11 cellular contexts compared by ENCODE assay signal in genomic region chrX:51955200-51955599, GRCh38.
DNase-seq lines count a peak whose midpoint lies in the region; ATAC-seq, FAIRE-seq and TF ChIP-seq lines count a peak whose summit lies in the region.
"Had no signal": no experiment of that assay in that cellular context is flagged by ENCODE, and none has a peak within 500 bp of the region (broad histone marks: within the 10 kb centered on the region; RNA-seq: fewer than 3 reads in every experiment).

No MANE protein-coding gene starts in this region.

- no peak for FAIRE-seq in small intestine (lab: Jason Lieb, UNC)

- peaks cover 12% of the 10 kb centered on the region for H3K27me3 Mint-ChIP-seq in activated CD8-positive, alpha-beta memory T cell treated with anti-CD3 and anti-CD28 coated beads, Interleukin-2, amount 10 ng/mL, durations not matched to agents 7 days and 5 days
- H3K27me3 Mint-ChIP-seq in activated CD4-positive, alpha-beta T cell treated with anti-CD3 and anti-CD28 coated beads, Interleukin-2, amount 10 ng/mL, durations not matched to agents 7 days and 5 days: peaks cover 15% of the 10 kb centered on the region

- no peaks in the 10 kb centered on the region for H3K4me1 ChIP-seq in small intestine (ENCODE audit: control insufficient read depth in 2 of 2, insufficient read depth in 1 of 2, low read depth in 1 of 2, low read length in 1 of 2)

- no peak overlapping the region for H3K27ac ChIP-seq in small intestine (ENCODE audit: low read depth in 1 of 2, low read length in 1 of 2)

- no peak overlapping the region for H3K4me3 Mint-ChIP-seq in activated CD8-positive, alpha-beta memory T cell treated with anti-CD3 and anti-CD28 coated beads, Interleukin-2, amount 10 ng/mL, durations not matched to agents 7 days and 5 days
- H3K4me3 Mint-ChIP-seq in activated CD4-positive, alpha-beta T cell treated with anti-CD3 and anti-CD28 coated beads, Interleukin-2, amount 10 ng/mL, durations not matched to agents 7 days and 5 days: no peak overlapping the region
- H3K4me3 Mint-ChIP-seq: activated naive CD4-positive, alpha-beta T cell treated with anti-CD3 and anti-CD28 coated beads, Interleukin-2, amount 50 U/mL, for 24 hours; CD4-positive, alpha-beta memory T cell had no signal

- 15 to 35% (median 24%) methylated on average over 4 of the region's 4 CpGs for WGBS in small intestine, 3 donors

- H3K9me3 Mint-ChIP-seq in activated CD8-positive, alpha-beta memory T cell treated with anti-CD3 and anti-CD28 coated beads, Interleukin-2, amount 10 ng/mL, durations not matched to agents 7 days and 5 days (ENCODE audit: low read depth): no peaks in the 10 kb centered on the region
- no peaks in the 10 kb centered on the region for H3K9me3 Mint-ChIP-seq in activated CD4-positive, alpha-beta T cell treated with anti-CD3 and anti-CD28 coated beads, Interleukin-2, amount 10 ng/mL, durations not matched to agents 7 days and 5 days
- H3K9me3 Mint-ChIP-seq: activated naive CD4-positive, alpha-beta T cell treated with anti-CD3 and anti-CD28 coated beads, Interleukin-2, amount 50 U/mL, for 24 hours had no signal

- ATAC-seq in GM19438 (IDR thresholded peaks at IDR 0.05; ENCODE audit: low read depth, unreplicated experiment): peak; percentile 98
- ATAC-seq in HG03025 (IDR thresholded peaks at IDR 0.05; ENCODE audit: low FRiP score, unreplicated experiment): peak; percentile 97
- no peak for ATAC-seq in activated CD8-positive, alpha-beta memory T cell treated with anti-CD3 and anti-CD28 coated beads, Interleukin-2, amount 10 ng/mL, durations not matched to agents 7 days and 5 days

- no peaks in the 10 kb centered on the region for H3K36me3 ChIP-seq in small intestine (ENCODE audit: control insufficient read depth in 2 of 2, insufficient read depth in 2 of 2, low read length in 2 of 2)

- no peaks in the 10 kb centered on the region for H3K9me3 ChIP-seq in small intestine (ENCODE audit: control insufficient read depth, low read depth)

- no peak overlapping the region for H3K27ac Mint-ChIP-seq in activated CD8-positive, alpha-beta memory T cell treated with anti-CD3 and anti-CD28 coated beads, Interleukin-2, amount 10 ng/mL, durations not matched to agents 7 days and 5 days
- no peak overlapping the region for H3K27ac Mint-ChIP-seq in activated CD4-positive, alpha-beta T cell treated with anti-CD3 and anti-CD28 coated beads, Interleukin-2, amount 10 ng/mL, durations not matched to agents 7 days and 5 days
- H3K27ac Mint-ChIP-seq: activated naive CD4-positive, alpha-beta T cell treated with anti-CD3 and anti-CD28 coated beads, Interleukin-2, amount 50 U/mL, for 24 hours; CD4-positive, alpha-beta memory T cell had no signal

- TF ChIP-seq CTCF in GM13976 (IDR thresholded peaks at IDR 0.05; ENCODE audit: borderline replicate concordance, control extremely low read depth, extremely low read depth, insufficient read depth, missing control alignments): no peak

- DNase-seq in GM13976 (ENCODE audit: low spot score): peak; percentile 11
- DNase-seq in NCI-H2107 treated with DMSO at 0.1 percent for 48 hours (lab: John Stamatoyannopoulos, UW; ENCODE audit: unreplicated experiment): peak; percentile 64
- DNase-seq in activated CD8-positive, alpha-beta memory T cell treated with anti-CD3 and anti-CD28 coated beads, Interleukin-2, amount 10 ng/mL, durations not matched to agents 7 days and 5 days: no peak
- no peak for DNase-seq in H4 (ENCODE audit: low spot score)
- no peak for DNase-seq in small intestine
- no peak for DNase-seq in activated CD4-positive, alpha-beta T cell treated with anti-CD3 and anti-CD28 coated beads, Interleukin-2, amount 10 ng/mL, durations not matched to agents 7 days and 5 days
- DNase-seq: CD4-positive, alpha-beta memory T cell; erythroblast had no signal

- H3K4me1 Mint-ChIP-seq in activated CD8-positive, alpha-beta memory T cell treated with anti-CD3 and anti-CD28 coated beads, Interleukin-2, amount 10 ng/mL, durations not matched to agents 7 days and 5 days: no peaks in the 10 kb centered on the region
- H3K4me1 Mint-ChIP-seq in activated CD4-positive, alpha-beta T cell treated with anti-CD3 and anti-CD28 coated beads, Interleukin-2, amount 10 ng/mL, durations not matched to agents 7 days and 5 days: no peaks in the 10 kb centered on the region
- H3K4me1 Mint-ChIP-seq: activated naive CD4-positive, alpha-beta T cell treated with anti-CD3 and anti-CD28 coated beads, Interleukin-2, amount 50 U/mL, for 24 hours; CD4-positive, alpha-beta memory T cell had no signal

- H3K36me3 Mint-ChIP-seq in activated CD8-positive, alpha-beta memory T cell treated with anti-CD3 and anti-CD28 coated beads, Interleukin-2, amount 10 ng/mL, durations not matched to agents 7 days and 5 days: no peaks in the 10 kb centered on the region
- no peaks in the 10 kb centered on the region for H3K36me3 Mint-ChIP-seq in activated CD4-positive, alpha-beta T cell treated with anti-CD3 and anti-CD28 coated beads, Interleukin-2, amount 10 ng/mL, durations not matched to agents 7 days and 5 days (ENCODE audit: low read depth)
- H3K36me3 Mint-ChIP-seq: activated naive CD4-positive, alpha-beta T cell treated with anti-CD3 and anti-CD28 coated beads, Interleukin-2, amount 50 U/mL, for 24 hours; CD4-positive, alpha-beta memory T cell had no signal

- CTCF ChIA-PET in activated CD8-positive, alpha-beta memory T cell treated with anti-CD3 and anti-CD28 coated beads, Interleukin-2, amount 10 ng/mL, durations not matched to agents 7 days and 5 days (lab: Charles Lee): no interaction called here
- CTCF ChIA-PET in activated CD4-positive, alpha-beta T cell treated with anti-CD3 and anti-CD28 coated beads, Interleukin-2, amount 10 ng/mL, durations not matched to agents 7 days and 5 days (lab: Charles Lee): interaction anchor here (0.9 kb wide), 1 partner anchor 358 kb away, joined by 3 read pairs; no protein-coding TSS in a partner anchor

- POLR2A ChIA-PET in activated CD4-positive, alpha-beta T cell treated with anti-CD3 and anti-CD28 coated beads, Interleukin-2, amount 10 ng/mL, durations not matched to agents 7 days and 5 days (lab: Charles Lee): no interaction called here

- no peaks in the 10 kb centered on the region for H3K27me3 ChIP-seq in small intestine (ENCODE audit: control insufficient read depth in 2 of 2, insufficient read depth in 2 of 2, low read length in 2 of 2)

- no peak overlapping the region for H3K4me3 ChIP-seq in small intestine (ENCODE audit: low read depth in 1 of 2, low read length in 2 of 2)

- in situ Hi-C loops in GM13976 (cut with MboI; ENCODE audit: low sequenced_read_pairs, unreplicated experiment): no loop called here

Comparison
In these comparisons a context has a peak if more than half of its experiments do, and no peak if none do; other contexts are left out.
1. DNase-seq: peak in GM13976 (single experiment) and NCI-H2107 treated with DMSO at 0.1 percent for 48 hours (single experiment); none in activated CD8-positive, alpha-beta memory T cell treated with anti-CD3 and anti-CD28 coated beads, Interleukin-2, amount 10 ng/mL, durations not matched to agents 7 days and 5 days (single experiment), H4 (single experiment), small intestine (single experiment) and activated CD4-positive, alpha-beta T cell treated with anti-CD3 and anti-CD28 coated beads, Interleukin-2, amount 10 ng/mL, durations not matched to agents 7 days and 5 days (single experiment).